15 cellular contexts compared by ENCODE assay signal in the genomic region with DNA sequence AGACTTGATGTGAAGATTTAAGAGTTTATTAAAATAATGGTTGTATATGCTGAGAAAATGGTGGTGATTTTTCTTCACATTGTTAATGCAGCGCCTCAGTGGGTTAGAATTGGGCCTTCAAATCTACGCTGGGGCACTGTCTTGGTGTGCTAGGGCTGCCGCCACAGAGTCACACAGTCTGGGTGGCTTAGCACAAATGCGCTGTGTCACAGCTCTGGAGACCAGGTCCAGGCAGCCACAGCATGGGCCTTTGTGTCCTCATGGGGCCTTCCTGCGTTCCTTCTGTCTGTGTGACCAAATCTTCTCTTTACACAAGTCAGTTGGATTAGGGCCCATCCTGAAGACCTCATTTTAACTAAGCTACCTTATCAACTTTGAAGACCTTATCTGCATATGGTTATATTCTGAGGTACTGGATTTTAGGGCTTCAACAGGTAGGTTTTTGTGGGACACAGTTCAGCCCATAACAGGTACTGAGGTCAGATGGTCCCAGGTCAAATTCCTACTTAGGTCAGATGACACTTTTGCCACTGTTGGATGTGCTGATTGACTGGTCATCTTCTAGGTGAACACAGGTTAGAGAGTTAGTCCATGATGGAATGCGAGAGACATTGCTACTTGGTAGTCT.
"Had no signal": no experiment of that assay in that cellular context is flagged by ENCODE, and none has a peak within 500 bp of the region (broad histone marks: within the 10 kb centered on the region; RNA-seq: fewer than 3 reads in every experiment).

No MANE protein-coding gene starts in this region.

- DNase-seq: activated CD4-positive, alpha-beta T cell treated with anti-CD3 and anti-CD28 coated beads for 36 hours; activated CD8-positive, alpha-beta T cell treated with anti-CD3 and anti-CD28 coated beads, Interleukin-2, amount 10 ng/mL, durations not matched to agents 7 days and 5 days; activated effector memory CD4-positive, alpha-beta T cell treated with anti-CD3 and anti-CD28 coated beads, Interleukin-2, amount 50 U/mL, for 16 hours; activated naive CD8-positive, alpha-beta T cell treated with anti-CD3 and anti-CD28 coated beads for 36 hours; anterior cingulate cortex; foreskin keratinocyte; left colon; mucosa of descending colon; naive thymus-derived CD8-positive, alpha-beta T cell; sigmoid colon; stimulated activated CD4-positive, alpha-beta T cell treated with anti-CD3 and anti-CD28 coated beads, Interleukin-2, amount 100 ng/mL, for 24 hours; stimulated activated naive CD8-positive, alpha-beta T cell treated with anti-CD3 and anti-CD28 coated beads, Interleukin-15, Interleukin-2, amounts not matched to agents 100 U/mL and 50 U/mL, for 24 hours; SW 1271; T-helper 9 cell; testis had no signal

- H3K27me3 ChIP-seq: foreskin keratinocyte, sigmoid colon, testis had no signal

- H3K27ac Mint-ChIP-seq: activated CD8-positive, alpha-beta T cell treated with anti-CD3 and anti-CD28 coated beads, Interleukin-2, amount 10 ng/mL, durations not matched to agents 7 days and 5 days; activated naive CD8-positive, alpha-beta T cell treated with anti-CD3 and anti-CD28 coated beads for 36 hours had no signal

- H3K4me3 Mint-ChIP-seq: activated CD4-positive, alpha-beta T cell treated with anti-CD3 and anti-CD28 coated beads for 36 hours; activated CD8-positive, alpha-beta T cell treated with anti-CD3 and anti-CD28 coated beads, Interleukin-2, amount 10 ng/mL, durations not matched to agents 7 days and 5 days; activated naive CD8-positive, alpha-beta T cell treated with anti-CD3 and anti-CD28 coated beads for 36 hours had no signal

- H3K9me3 ChIP-seq: mucosa of descending colon, sigmoid colon, testis had no signal

- H3K27ac ChIP-seq: foreskin keratinocyte, sigmoid colon, testis had no signal

- ATAC-seq: activated CD4-positive, alpha-beta T cell treated with anti-CD3 and anti-CD28 coated beads for 36 hours; activated CD8-positive, alpha-beta T cell treated with anti-CD3 and anti-CD28 coated beads, Interleukin-2, amount 10 ng/mL, durations not matched to agents 7 days and 5 days; foreskin keratinocyte; left colon; mucosa of descending colon; naive thymus-derived CD8-positive, alpha-beta T cell; stimulated activated naive CD8-positive, alpha-beta T cell treated with anti-CD3 and anti-CD28 coated beads, Interleukin-15, Interleukin-2, amounts not matched to agents 100 U/mL and 50 U/mL, for 24 hours had no signal

- H3K27me3 Mint-ChIP-seq: activated CD4-positive, alpha-beta T cell treated with anti-CD3 and anti-CD28 coated beads for 36 hours; activated naive CD8-positive, alpha-beta T cell treated with anti-CD3 and anti-CD28 coated beads for 36 hours; naive thymus-derived CD8-positive, alpha-beta T cell had no signal

- H3K4me3 ChIP-seq: mucosa of descending colon, sigmoid colon, testis had no signal

- H3K9me3 Mint-ChIP-seq: activated naive CD8-positive, alpha-beta T cell treated with anti-CD3 and anti-CD28 coated beads for 36 hours; naive thymus-derived CD8-positive, alpha-beta T cell had no signal
